In genomic region chr19:15323496-15324235, GRCh38 we compare ENCODE assay signal across 9 cellular contexts. TPM values are rescaled to one million over a fixed set of nuclear protein-coding genes. Genes with fewer than 3 reads are reported as not detected.
A peak's percentile ranks its signal among the peaks of the same experiment; 100 is the strongest.
DNase-seq lines count a peak whose midpoint lies in the region; ATAC-seq and TF ChIP-seq lines count a peak whose summit lies in the region.
"Had no signal": no experiment of that assay in that cellular context is flagged by ENCODE, and none has a peak within 500 bp of the region (broad histone marks: within the 10 kb centered on the region; RNA-seq: fewer than 3 reads in every experiment).

No MANE protein-coding gene starts in this region.

- peak overlapping the region; percentile 34 to 89 (median 62) for H3K4me3 Mint-ChIP-seq in CD8-positive, alpha-beta memory T cell

- peaks cover 0 to 11% (median 4%) of the 10 kb centered on the region in 3 donors for H3K36me3 Mint-ChIP-seq in CD8-positive, alpha-beta memory T cell

- no peak overlapping the region for H4K91ac ChIP-seq in trophoblast cell (ENCODE audit: low read depth, low read length)

- no CpG with 5 or more reads among the region's 5 CpGs for WGBS in trophoblast cell (ENCODE audit: extremely low coverage, insufficient coverage, insufficient read length)

- CTCF ChIA-PET in CD8-positive, alpha-beta memory T cell (lab: Charles Lee): no interaction called here

- ATAC-seq in RWPE2 (ENCODE audit: low read depth): peak; percentile 61
- no peak for ATAC-seq in HG02588 (IDR thresholded peaks at IDR 0.05; ENCODE audit: unreplicated experiment)
- no peak for ATAC-seq in HG02763 (IDR thresholded peaks at IDR 0.05; ENCODE audit: unreplicated experiment)
- ATAC-seq in GM18505 (IDR thresholded peaks at IDR 0.05; ENCODE audit: unreplicated experiment): no peak
- no peak for ATAC-seq in HG03159 (IDR thresholded peaks at IDR 0.05; ENCODE audit: unreplicated experiment)

- no peak overlapping the region for H3K27ac ChIP-seq in CD8-positive, alpha-beta memory T cell (ENCODE audit: low read depth, low read length)
- H3K27ac ChIP-seq in RWPE2 (ENCODE audit: poor library complexity, severe bottlenecking): peak overlapping the region; percentile 32
- H3K27ac ChIP-seq in trophoblast cell (ENCODE audit: low read depth, low read length): peak overlapping the region; percentile 7

- no peaks in the 10 kb centered on the region for H3K9me3 Mint-ChIP-seq in CD8-positive, alpha-beta memory T cell

- no peak for DNase-seq in CD8-positive, alpha-beta memory T cell
- DNase-seq in RWPE2 (ENCODE audit: low spot score) (no peak), fibroblast of pulmonary artery (ENCODE audit: low read depth) (peak; percentile 67), trophoblast cell (peak; percentile 64 to 83)
- DNase-seq: activated CD4-positive, alpha-beta T cell treated with anti-CD3 and anti-CD28 coated beads for 48 hours had no signal

- no peak for TF ChIP-seq POLR2A in GM18505 (IDR thresholded peaks at IDR 0.05; ENCODE audit: borderline replicate concordance, extremely low read depth, insufficient read depth, insufficient read length)

- no peak overlapping the region for H4K12ac ChIP-seq in trophoblast cell (ENCODE audit: low read depth, low read length)

- H3K27ac Mint-ChIP-seq in CD8-positive, alpha-beta memory T cell: peak overlapping the region; percentile 21 to 89 (median 58)

- H3K4me1 ChIP-seq in CD8-positive, alpha-beta memory T cell (ENCODE audit: insufficient read depth, low read length): peaks cover 89% of the 10 kb centered on the region
- peaks cover 48% of the 10 kb centered on the region for H3K4me1 ChIP-seq in RWPE2 (ENCODE audit: insufficient read depth, poor library complexity, severe bottlenecking)
- H3K4me1 ChIP-seq in trophoblast cell (ENCODE audit: control insufficient read depth in 1 of 2, insufficient read depth in 2 of 2, low read length in 2 of 2): peaks cover 26 to 28% of the 10 kb centered on the region in 2 experiments

- H3K79me1 ChIP-seq in trophoblast cell (ENCODE audit: low read length): no peaks in the 10 kb centered on the region

- no peaks in the 10 kb centered on the region for H3K9me3 ChIP-seq in CD8-positive, alpha-beta memory T cell (ENCODE audit: low read length)
- H3K9me3 ChIP-seq in RWPE2 (ENCODE audit: severe bottlenecking): no peaks in the 10 kb centered on the region
- no peaks in the 10 kb centered on the region for H3K9me3 ChIP-seq in trophoblast cell (ENCODE audit: insufficient read depth, low read depth, low read length)

- H3K4ac ChIP-seq in trophoblast cell (ENCODE audit: low read depth, low read length): peak overlapping the region; percentile 97

- no peak overlapping the region for H3K14ac ChIP-seq in trophoblast cell (ENCODE audit: low read length)

- no peak overlapping the region for H3K4me3 ChIP-seq in CD8-positive, alpha-beta memory T cell (ENCODE audit: low read length)
- H3K4me3 ChIP-seq in RWPE2 (ENCODE audit: severe bottlenecking) (no peak overlapping the region), fibroblast of pulmonary artery (replicated peaks; ENCODE audit: low read depth, low read length) (no peak overlapping the region), trophoblast cell (ENCODE audit: low read depth, low read length) (no peak overlapping the region)

- peaks cover 57% of the 10 kb centered on the region for H3K79me2 ChIP-seq in trophoblast cell (ENCODE audit: control insufficient read depth, insufficient read depth, low read length, poor library complexity)

- H2BK5ac ChIP-seq in trophoblast cell (ENCODE audit: low read depth, low read length, poor library complexity): no peak overlapping the region

- POLR2A ChIA-PET in CD8-positive, alpha-beta memory T cell (lab: Charles Lee): no interaction called here

- H3K4me2 ChIP-seq in trophoblast cell (ENCODE audit: low read length): no peak overlapping the region

- no peak overlapping the region for H2AFZ ChIP-seq in trophoblast cell (ENCODE audit: insufficient read depth, low read length, poor library complexity)

- TF ChIP-seq CTCF in RWPE2 (IDR thresholded peaks at IDR 0.05; ENCODE audit: poor library complexity, severe bottlenecking): no peak
- TF ChIP-seq CTCF in fibroblast of pulmonary artery (IDR thresholded peaks at IDR 0.05; ENCODE audit: low read length, missing control alignments): no peak

- no peaks in the 10 kb centered on the region for H3K27me3 ChIP-seq in CD8-positive, alpha-beta memory T cell (ENCODE audit: insufficient read depth, low read length, poor library complexity, severe bottlenecking)
- H3K27me3 ChIP-seq in RWPE2 (ENCODE audit: insufficient read depth, poor library complexity, severe bottlenecking) (no peaks in the 10 kb centered on the region), trophoblast cell (ENCODE audit: insufficient read depth, low read length) (no peaks in the 10 kb centered on the region)

- no peak overlapping the region for H2AK5ac ChIP-seq in trophoblast cell (ENCODE audit: low read length)

- no peak overlapping the region for H3K23ac ChIP-seq in trophoblast cell (ENCODE audit: low read length)

- no peak overlapping the region for H3K18ac ChIP-seq in trophoblast cell (ENCODE audit: low read length)

- peak overlapping the region; percentile 37 for H3K9ac ChIP-seq in trophoblast cell (ENCODE audit: low read length)

- no peaks in the 10 kb centered on the region for H3K36me3 ChIP-seq in CD8-positive, alpha-beta memory T cell (ENCODE audit: insufficient read depth, low read length)
- H3K36me3 ChIP-seq in RWPE2 (ENCODE audit: low read depth) (peaks cover 14% of the 10 kb centered on the region), trophoblast cell (ENCODE audit: control insufficient read depth in 1 of 2, insufficient read depth in 2 of 2, low read length in 2 of 2) (no peaks in the 10 kb centered on the region)

- no peak overlapping the region for H4K8ac ChIP-seq in trophoblast cell (ENCODE audit: low read depth, low read length)

- H3K4me1 Mint-ChIP-seq in CD8-positive, alpha-beta memory T cell: peaks cover 83 to 94% (median 93%) of the 10 kb centered on the region in 3 donors

- H2BK12ac ChIP-seq in trophoblast cell (ENCODE audit: low read length): no peak overlapping the region

- no peaks in the 10 kb centered on the region for H3K27me3 Mint-ChIP-seq in CD8-positive, alpha-beta memory T cell

- H2BK120ac ChIP-seq in trophoblast cell (ENCODE audit: insufficient read depth, low read length, poor library complexity): no peak overlapping the region

RNA-seq across cellular contexts. Expression of gene BRD4, which starts 8.7 kb away (rescaled TPM):
- total RNA-seq in CD8-positive, alpha-beta memory T cell: 100 to 1,000 TPM; 101 to 109 TPM
- 35.3 TPM for polyA plus RNA-seq in CD8-positive, alpha-beta memory T cell
- 188 and 191 TPM in 2 replicates for polyA plus RNA-seq in trophoblast cell (2013)

RNA-seq across cellular contexts. Expression of gene AKAP8, which starts 55.9 kb away (rescaled TPM):
- total RNA-seq in CD8-positive, alpha-beta memory T cell: 10 to 100 TPM; 48.6 to 59.8 TPM
- polyA plus RNA-seq in CD8-positive, alpha-beta memory T cell: 22.3 TPM
- polyA plus RNA-seq in trophoblast cell (2013): 40.6 and 42.9 TPM in 2 replicates

Comparison
In these comparisons a context has a peak if more than half of its experiments do, and no peak if none do; other contexts are left out.
1. DNase-seq: peak in fibroblast of pulmonary artery (single experiment) and trophoblast cell (2 of 2); none in CD8-positive, alpha-beta memory T cell (0 of 5) and RWPE2 (single experiment).